18 cellular contexts compared by ENCODE assay signal in the genomic region with DNA sequence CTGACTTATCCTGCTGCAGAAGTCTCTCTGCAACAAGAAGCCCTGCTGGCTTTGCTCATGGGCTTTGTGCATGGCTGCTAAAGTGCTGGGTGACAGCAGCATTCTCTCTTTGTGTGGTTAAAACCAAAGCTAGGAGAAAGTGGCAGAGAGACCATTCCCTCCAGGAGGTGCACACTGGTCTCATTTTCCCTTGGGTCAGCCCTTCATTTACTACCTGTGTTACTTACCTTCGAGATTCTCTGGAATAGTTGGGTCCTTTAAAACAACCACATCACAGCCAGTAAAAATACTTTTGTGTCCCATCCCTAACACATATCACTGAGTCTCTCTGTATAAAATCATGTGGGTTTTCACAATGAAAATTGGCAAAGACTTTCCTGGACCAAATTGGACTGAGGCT.
DNase-seq lines count a peak whose midpoint lies in the region; TF ChIP-seq lines count a peak whose summit lies in the region.
"Had no signal": no experiment of that assay in that cellular context is flagged by ENCODE, and none has a peak within 500 bp of the region (broad histone marks: within the 10 kb centered on the region; RNA-seq: fewer than 3 reads in every experiment).

No MANE protein-coding gene starts in this region.

- no peak for DNase-seq in mammary epithelial cell
- DNase-seq in breast epithelium (ENCODE audit: low spot score in 2 of 2): no peak
- DNase-seq in esophagus muscularis mucosa (ENCODE audit: extremely low spot score): peak; percentile 60
- DNase-seq in D341Med (ENCODE audit: low spot score): no peak
- DNase-seq in ecto neural progenitor cell (ENCODE audit: low spot score): no peak
- DNase-seq: 8988T; ACHN; Caco-2; Calu3; CD4-positive, alpha-beta T cell; CD8-positive, alpha-beta T cell; DMS 273 treated with DMSO at 0.1 percent for 48 hours; DMS153; DMS53; DMS79; GF-D8 had no signal

- CTCF ChIA-PET in mammary epithelial cell (lab: Charles Lee; ENCODE audit: low non-redundant PET): no interaction called here

- H3K4me3 ChIP-seq in mammary epithelial cell (replicated peaks in 1 of 3; ENCODE audit: insufficient read depth in 1 of 3, low read depth in 2 of 3, low read length in 3 of 3) (no peak overlapping the region), breast epithelium (no peak overlapping the region), esophagus muscularis mucosa (no peak overlapping the region)
- H3K4me3 ChIP-seq: BLaER1 treated with 17β-estradiol and CSF1 and Interleukin-3, amounts not matched to agents 10 nM and 100 nM had no signal

- TF ChIP-seq POLR2A in breast epithelium (IDR thresholded peaks at IDR 0.05): no peak
- TF ChIP-seq POLR2A in esophagus muscularis mucosa (IDR thresholded peaks at IDR 0.05; ENCODE audit: low read depth): no peak

- dilution Hi-C loops in mammary epithelial cell (cut with HindIII; ENCODE audit: low sequenced_read_pairs): no loop called here

- H3K9me3 ChIP-seq in mammary epithelial cell (replicated peaks; ENCODE audit: insufficient read depth, low read length) (no peaks in the 10 kb centered on the region), breast epithelium (no peaks in the 10 kb centered on the region), esophagus muscularis mucosa (no peaks in the 10 kb centered on the region)
- H3K9me3 ChIP-seq: Caco-2 had no signal

- H3K27me3 ChIP-seq in mammary epithelial cell (ENCODE audit: insufficient read depth, low read length) (no peaks in the 10 kb centered on the region), breast epithelium (no peaks in the 10 kb centered on the region), esophagus muscularis mucosa (peaks cover 0 to 8% (median 0%) of the 10 kb centered on the region in 4 donors)
- H3K27me3 ChIP-seq: BLaER1 treated with 17β-estradiol and CSF1 and Interleukin-3, amounts not matched to agents 10 nM and 100 nM had no signal

- H3K36me3 ChIP-seq in mammary epithelial cell (ENCODE audit: insufficient read depth, low read length) (no peaks in the 10 kb centered on the region), breast epithelium (no peaks in the 10 kb centered on the region), esophagus muscularis mucosa (no peaks in the 10 kb centered on the region)
- H3K36me3 ChIP-seq: BLaER1 treated with 17β-estradiol and CSF1 and Interleukin-3, amounts not matched to agents 10 nM and 100 nM had no signal

- H4K20me1 ChIP-seq in mammary epithelial cell (ENCODE audit: insufficient read depth, low read length): no peaks in the 10 kb centered on the region
- H4K20me1 ChIP-seq: BLaER1 treated with 17β-estradiol and CSF1 and Interleukin-3, amounts not matched to agents 10 nM and 100 nM had no signal

- peaks cover 9% of the 10 kb centered on the region for H3K4me1 ChIP-seq in mammary epithelial cell (ENCODE audit: insufficient read depth, low read length)
- no peaks in the 10 kb centered on the region for H3K4me1 ChIP-seq in breast epithelium
- no peaks in the 10 kb centered on the region for H3K4me1 ChIP-seq in esophagus muscularis mucosa
- H3K4me1 ChIP-seq: Caco-2 had no signal

- in situ Hi-C loops in mammary epithelial cell (cut with MboI; ENCODE audit: low sequenced_read_pairs in 2 of 2): no loop called here

- WGBS in mammary epithelial cell (ENCODE audit: low coverage, missing lambda C conversion rate): 54% methylated on average over 1 of the region's 1 CpG
- 76% methylated on average over 1 of the region's 1 CpG for WGBS in esophagus muscularis mucosa

- no peak overlapping the region for H3K4me2 ChIP-seq in mammary epithelial cell (ENCODE audit: insufficient read depth, low read depth, low read length)
- H3K4me2 ChIP-seq: BLaER1 treated with 17β-estradiol and CSF1 and Interleukin-3, amounts not matched to agents 10 nM and 100 nM had no signal

- intact Hi-C loops in mammary epithelial cell (cut with micrococcal nuclease) (no loop called here), breast epithelium (cut with DNase I; ENCODE audit: low total_unique reads) (no loop called here), esophagus muscularis mucosa (cut with DNase I) (no loop called here)

- no peak overlapping the region for H3K9ac ChIP-seq in mammary epithelial cell (ENCODE audit: insufficient read depth, low read length)
- H3K9ac ChIP-seq: BLaER1 treated with 17β-estradiol and CSF1 and Interleukin-3, amounts not matched to agents 10 nM and 100 nM had no signal

- peak overlapping the region; percentile 10 for H2AFZ ChIP-seq in mammary epithelial cell (ENCODE audit: low read depth, low read length)

- H3K27ac ChIP-seq in mammary epithelial cell (ENCODE audit: insufficient read depth, low read depth, low read length): no peak overlapping the region
- peak overlapping the region in 1 of 2 donors; percentile 5 for H3K27ac ChIP-seq in breast epithelium
- H3K27ac ChIP-seq in esophagus muscularis mucosa (replicated peaks in 1 of 4): no peak overlapping the region
- H3K27ac ChIP-seq: BLaER1 treated with 17β-estradiol and CSF1 and Interleukin-3, amounts not matched to agents 10 nM and 100 nM; C4-2B had no signal

- no TSS peak for BruUV-seq in mammary epithelial cell (replicated peaks; lab: Mats Ljungman, UMichigan)

- H3K79me2 ChIP-seq in mammary epithelial cell (ENCODE audit: insufficient read depth, low read length): no peaks in the 10 kb centered on the region

- TF ChIP-seq EP300 in esophagus muscularis mucosa (IDR thresholded peaks at IDR 0.05): no peak

- TF ChIP-seq CTCF in mammary epithelial cell (conservative IDR thresholded peaks at IDR 0.05 in 1 of 2, IDR thresholded peaks at IDR 0.05 in 1 of 2; ENCODE audit: extremely low read depth in 1 of 2, insufficient read depth in 1 of 2, low read depth in 1 of 2, low read length in 2 of 2): no peak
- TF ChIP-seq CTCF in breast epithelium (IDR thresholded peaks at IDR 0.05): no peak
- TF ChIP-seq CTCF in esophagus muscularis mucosa (IDR thresholded peaks at IDR 0.05): no peak
